Comparison of ENCODE assay signal across 8 cellular contexts in genomic region chr19:56594783-56595547, GRCh38. TPM values are rescaled to one million over a fixed set of nuclear protein-coding genes. Genes with fewer than 3 reads are reported as not detected.
DNase-seq lines count a peak whose midpoint lies in the region; ATAC-seq, FAIRE-seq and TF ChIP-seq lines count a peak whose summit lies in the region.

ZNF71 (plus strand) TSS chr19:56595302; CDS start chr19:56601559, 6,257 bp downstream.

- H2AFZ ChIP-seq in SU-DHL-6 (ENCODE audit: low read depth, low read length, severe bottlenecking) = peak within 1 kb of the TSS; percentile 95

- 0% methylated on average over 48 to 52 of the region's 52 CpGs for WGBS in pancreas, 2 donors
- WGBS in thyroid gland, 2 donors = 0 to 1% methylated on average over 29 to 52 of the region's 52 CpGs

- peaks cover 10% of the 10 kb centered on the region; the same call in 1 of the 2 replicates for H3K79me2 ChIP-seq in SU-DHL-6 (ENCODE audit: insufficient read depth, low read length)

- H3K9me2 ChIP-seq in SU-DHL-6 (replicated peaks; ENCODE audit: insufficient read depth, low read length) = no peaks in the 10 kb centered on the region

- TF ChIP-seq CTCF in HEK293 (tag by site-specific recombination; IDR thresholded peaks at IDR 0.05) (no peak), SU-DHL-6 (IDR thresholded peaks at IDR 0.05; ENCODE audit: insufficient read depth, low read length, poor library complexity, severe bottlenecking) (no peak), cardiac muscle cell (IDR thresholded peaks at IDR 0.05; ENCODE audit: low read depth, low read length) (no peak), pancreas (IDR thresholded peaks at IDR 0.05) (no peak), thyroid gland (IDR thresholded peaks at IDR 0.05) (no peak)

- no peaks in the 10 kb centered on the region for H3K4me1 ChIP-seq in HEK293 (ENCODE audit: control insufficient read depth, insufficient read depth, low read length)
- no peaks in the 10 kb centered on the region for H3K4me1 ChIP-seq in cardiac muscle cell (ENCODE audit: low read depth)
- H3K4me1 ChIP-seq in pancreas = no peaks in the 10 kb centered on the region
- H3K4me1 ChIP-seq in thyroid gland = peaks cover 0 to 7% of the 10 kb centered on the region in 2 donors

- FAIRE-seq in pancreas (lab: Jason Lieb, UNC) = no peak

- H3K36me3 ChIP-seq in HEK293 (ENCODE audit: control insufficient read depth in 2 of 2, insufficient read depth in 1 of 2, low read length in 2 of 2) (peaks cover 3 to 22% of the 10 kb centered on the region in 2 experiments; a peak in 1 of 3 replicates), SU-DHL-6 (ENCODE audit: low read length) (no peaks in the 10 kb centered on the region), cardiac muscle cell (no peaks in the 10 kb centered on the region), pancreas (no peaks in the 10 kb centered on the region), thyroid gland (no peaks in the 10 kb centered on the region)

- POLR2A ChIA-PET in HEK293 (lab: Yijun Ruan, JAX) = interaction anchor here (0.6 to 1.5 kb wide), 9 partner anchors 20 to 1978 kb away, joined by 3 to 11 read pairs (median 4); partner anchors contain the start of genes ZFP28 and ZNF444

- H3K27ac ChIP-seq in HEK293 (ENCODE audit: extremely low read depth, low read depth, low read length) = peak within 1 kb of the TSS; percentile 83; the same call in 1 of the 2 replicates
- no peak within 1 kb of the TSS for H3K27ac ChIP-seq in SU-DHL-6 (ENCODE audit: low read depth, low read length)
- H3K27ac ChIP-seq in cardiac muscle cell = no peak within 1 kb of the TSS
- H3K27ac ChIP-seq in pancreas = no peak within 1 kb of the TSS
- H3K27ac ChIP-seq in thyroid gland = peak within 1 kb of the TSS in 1 of 3 donors; percentile 4

- ATAC-seq in pancreas = peak; percentile 99 to 100 (median 99)

- H3K4me3 ChIP-seq in HEK293 (ENCODE audit: low read depth, low read length) (peak within 1 kb of the TSS; percentile 78), SU-DHL-6 (ENCODE audit: insufficient read depth, low read length, poor library complexity, severe bottlenecking) (peak within 1 kb of the TSS; percentile 75), cardiac muscle cell (peak within 1 kb of the TSS; percentile 87), pancreas (peak within 1 kb of the TSS; percentile 85 to 95 (median 95)), thyroid gland (replicated peaks in 1 of 3) (peak within 1 kb of the TSS; percentile 43 to 94 (median 75))

- intact Hi-C loops in pancreas (cut with DNase I) = no loop called here
- intact Hi-C loops in thyroid gland (cut with DNase I) = no loop called here

- peak within 1 kb of the TSS; percentile 79 for H3K9ac ChIP-seq in SU-DHL-6 (ENCODE audit: low read length)

- H3F3A ChIP-seq in SU-DHL-6 (ENCODE audit: insufficient read depth) = no peaks in the 10 kb centered on the region

- H3K27me3 ChIP-seq in SU-DHL-6 (ENCODE audit: low read length) (no peaks in the 10 kb centered on the region), cardiac muscle cell (no peaks in the 10 kb centered on the region), pancreas (no peaks in the 10 kb centered on the region), thyroid gland (no peaks in the 10 kb centered on the region)

- H3K4me2 ChIP-seq in SU-DHL-6 (ENCODE audit: low read depth, low read length, poor library complexity, severe bottlenecking) = peak within 1 kb of the TSS; percentile 61

- CTCF ChIA-PET in HEK293 (lab: Yijun Ruan, JAX) = interaction anchor here (0.6 to 1.6 kb wide), 5 partner anchors 14 to 1502 kb away, joined by 3 to 4 read pairs (median 3); no protein-coding TSS in a partner anchor

- no peaks in the 10 kb centered on the region for H4K20me1 ChIP-seq in SU-DHL-6 (ENCODE audit: low read depth, low read length)

- H3K9me3 ChIP-seq in HEK293 (ENCODE audit: control insufficient read depth, insufficient read depth, low read depth, low read length) (no peaks in the 10 kb centered on the region; the same call in none of the 2 replicates), SU-DHL-6 (ENCODE audit: insufficient read depth, low read length) (no peaks in the 10 kb centered on the region; the same call in 1 of the 2 replicates), cardiac muscle cell (ENCODE audit: low read depth) (no peaks in the 10 kb centered on the region), pancreas (no peaks in the 10 kb centered on the region), thyroid gland (no peaks in the 10 kb centered on the region)

- DNase-seq in ELR (ENCODE audit: low read depth) = peak; percentile 85
- peak; percentile 71 for DNase-seq in NCI-H1092 (lab: John Stamatoyannopoulos, UW)
- peak; percentile 78 for DNase-seq in activated naive CD8-positive, alpha-beta T cell treated with anti-CD3 and anti-CD28 coated beads, Interleukin-2, amount 50 U/mL, for 16 hours (ENCODE audit: low read depth, low spot score)
- peak; percentile 92 for DNase-seq in cardiac muscle cell (ENCODE audit: low read depth in 1 of 2, low spot score in 1 of 2)
- DNase-seq in pancreas = peak; percentile 84 to 97 (median 89)
- DNase-seq in thyroid gland = peak; percentile 91 to 92

- peak in 1 of 2 donors; percentile 40 for TF ChIP-seq POLR2A in thyroid gland (IDR thresholded peaks at IDR 0.05)

TF ChIP-seq in HEK293, 187 proteins besides CTCF, POLR2A, EP300 and RAD21 (continues in another document):
- TF ChIP-seq ZNF274 (IDR thresholded peaks at IDR 0.05; ENCODE audit: low read length) (no peak), ZNF274 (tag by site-specific recombination; IDR thresholded peaks at IDR 0.05; ENCODE audit: borderline replicate concordance) (peak; percentile 70; the same call in 1 of the 2 replicates), ZNF558 (tag by site-specific recombination; IDR thresholded peaks at IDR 0.05) (no peak), ZNF223 (tag by site-specific recombination; IDR thresholded peaks at IDR 0.05) (no peak), ZNF133 (tag by site-specific recombination; IDR thresholded peaks at IDR 0.05) (peak; percentile 54; the same call in 1 of the 2 replicates), ZNF561 (tag by site-specific recombination; IDR thresholded peaks at IDR 0.05; ENCODE audit: borderline replicate concordance) (peak; percentile 78; the same call in 1 of the 2 replicates), ZNF266 (tag by site-specific recombination; IDR thresholded peaks at IDR 0.05; ENCODE audit: low read depth) (0 out of 2 replicates have a peak, but pooled peaks have one; percentile 13), ZNF792 (tag by site-specific recombination; IDR thresholded peaks at IDR 0.05) (0 out of 2 replicates have a peak, but pooled peaks have one; percentile 45), ZNF423 (tag by site-specific recombination; IDR thresholded peaks at IDR 0.05) (no peak), ZNF433 (tag by site-specific recombination; IDR thresholded peaks at IDR 0.05; ENCODE audit: low read depth) (no peak), ZFP37 (tag by site-specific recombination; IDR thresholded peaks at IDR 0.05) (no peak), ZFP3 (tag by site-specific recombination; IDR thresholded peaks at IDR 0.05; ENCODE audit: low read depth) (no peak), PBX3 (CRISPR knock-in tag; IDR thresholded peaks at IDR 0.05) (peak; percentile 95), ZIC2 (tag by site-specific recombination; IDR thresholded peaks at IDR 0.05) (no peak), ZNF664 (tag by site-specific recombination; IDR thresholded peaks at IDR 0.05) (no peak), ZNF692 (tag by site-specific recombination; IDR thresholded peaks at IDR 0.05) (0 out of 2 replicates have a peak, but pooled peaks have one; percentile 64), ZNF202 (tag by site-specific recombination; IDR thresholded peaks at IDR 0.05; ENCODE audit: borderline replicate concordance) (peak; percentile 77), SP2 (tag by site-specific recombination; IDR thresholded peaks at IDR 0.05) (peak; percentile 63), AEBP2 (tag by site-specific recombination; IDR thresholded peaks at IDR 0.05; ENCODE audit: borderline replicate concordance) (no peak), ZNF184 (tag by site-specific recombination; IDR thresholded peaks at IDR 0.05) (no peak), ZNF37A (tag by site-specific recombination; IDR thresholded peaks at IDR 0.05) (no peak)

RNA-seq across cellular contexts. Expression of gene ZNF71, which starts in this region (rescaled TPM):
- total RNA-seq in cardiac muscle cell = 13.0 and 15.3 TPM in 2 replicates
- 12.5 and 15.3 TPM in 2 replicates for polyA plus RNA-seq in cardiac muscle cell
- 1 to 10 TPM; 1.8 to 4.1 (median 2.2) TPM for total RNA-seq in pancreas
- polyA plus RNA-seq in pancreas = 1 to 10 TPM; 1.8 to 1.9 TPM
- 10 to 100 TPM in 1 of 4 donors, 1 to 10 TPM in 3; 8.2 to 15.6 (median 8.7) TPM for total RNA-seq in thyroid gland
